Comparison of ENCODE assay signal across 22 cellular contexts in genomic region chr16:4574919-4575705, GRCh38. TPM values are rescaled to one million over a fixed set of nuclear protein-coding genes. Genes with fewer than 3 reads are reported as not detected.
A peak's percentile ranks its signal among the peaks of the same experiment; 100 is the strongest.
DNase-seq lines count a peak whose midpoint lies in the region; ATAC-seq and TF ChIP-seq lines count a peak whose summit lies in the region.
"Had no signal": no experiment of that assay in that cellular context is flagged by ENCODE, and none has a peak within 500 bp of the region (broad histone marks: within the 10 kb centered on the region; RNA-seq: fewer than 3 reads in every experiment).

No MANE protein-coding gene starts in this region.

- no peak overlapping the region for H4K91ac ChIP-seq in neuronal stem cell (ENCODE audit: low read depth, low read length, poor library complexity)

- no peak overlapping the region for H2AFZ ChIP-seq in neuronal stem cell (ENCODE audit: low read length)

- no peaks in the 10 kb centered on the region for H3K36me3 Mint-ChIP-seq in activated naive CD8-positive, alpha-beta T cell treated with anti-CD3 and anti-CD28 coated beads, Interleukin-2, amount 50 U/mL, for 24 hours (ENCODE audit: low read depth)
- H3K36me3 Mint-ChIP-seq: CD4-positive, CD25-positive, alpha-beta regulatory T cell had no signal

- no peak overlapping the region for H3K4ac ChIP-seq in neuronal stem cell (ENCODE audit: low read length)

- H2BK12ac ChIP-seq in neuronal stem cell (ENCODE audit: low read length) = no peak overlapping the region

- H3K14ac ChIP-seq in neuronal stem cell (ENCODE audit: low read length) = peak overlapping the region; percentile 47

- peak; percentile 34 for DNase-seq in DMS 273 (lab: John Stamatoyannopoulos, UW; ENCODE audit: unreplicated experiment)
- no peak for DNase-seq in DMS 273 treated with DMSO at 0.1 percent for 48 hours (lab: John Stamatoyannopoulos, UW)
- DNase-seq in Kasumi-1 (lab: John Stamatoyannopoulos, UW) = peak; percentile 16 to 24
- no peak for DNase-seq in activated naive CD8-positive, alpha-beta T cell treated with anti-CD3 and anti-CD28 coated beads, Interleukin-2, amount 50 U/mL, for 24 hours
- DNase-seq in neuronal stem cell (ENCODE audit: low spot score) = no peak
- DNase-seq in spleen = no peak
- DNase-seq: activated CD4-positive, CD25-positive, alpha-beta regulatory T cell treated with anti-CD3 and anti-CD28 coated beads, Interleukin-2, amount 50 U/mL, for 72 hours; activated CD8-positive, alpha-beta memory T cell treated with anti-CD3 and anti-CD28 coated beads, Interleukin-2, amount 50 U/mL, for 48 hours; activated naive CD4-positive, alpha-beta T cell treated with anti-CD3 and anti-CD28 coated beads for 36 hours; CD4-positive, CD25-positive, alpha-beta regulatory T cell; effector CD4-positive, alpha-beta T cell; hypothalamus; left cardiac atrium; NCI-H1930; NCI-H526 treated with DMSO at 0.1 percent for 48 hours; ovary; transverse colon had no signal

- peak overlapping the region; percentile 38 for H3K18ac ChIP-seq in neuronal stem cell (ENCODE audit: low read length)

- H2BK120ac ChIP-seq in neuronal stem cell (ENCODE audit: low read depth, low read length) = no peak overlapping the region

- H3K79me1 ChIP-seq in neuronal stem cell (ENCODE audit: low read depth, low read length) = no peaks in the 10 kb centered on the region

- H4K8ac ChIP-seq in neuronal stem cell (ENCODE audit: low read depth, low read length) = no peak overlapping the region

- H2BK15ac ChIP-seq in neuronal stem cell (ENCODE audit: low read length) = peak overlapping the region; percentile 64

- H2AK5ac ChIP-seq in neuronal stem cell (ENCODE audit: low read depth, low read length) = peak overlapping the region; percentile 88

- H3K27me3 Mint-ChIP-seq in activated naive CD8-positive, alpha-beta T cell treated with anti-CD3 and anti-CD28 coated beads, Interleukin-2, amount 50 U/mL, for 24 hours = no peaks in the 10 kb centered on the region

- H3K9ac ChIP-seq in neuronal stem cell (ENCODE audit: low read depth, low read length, poor library complexity) = peak overlapping the region; percentile 21

- H3K36me3 ChIP-seq in neuronal stem cell (replicated peaks in 1 of 2; ENCODE audit: control insufficient read depth in 2 of 2, insufficient read depth in 2 of 2, low read length in 2 of 2) = no peaks in the 10 kb centered on the region
- no peaks in the 10 kb centered on the region for H3K36me3 ChIP-seq in spleen
- H3K36me3 ChIP-seq: ovary, transverse colon had no signal

- intact Hi-C loops in spleen (cut with DNase I; ENCODE audit: low total_unique reads) = no loop called here

- TF ChIP-seq POLR2A in spleen (IDR thresholded peaks at IDR 0.05) = no peak

- no peaks in the 10 kb centered on the region for H3K9me3 Mint-ChIP-seq in activated naive CD8-positive, alpha-beta T cell treated with anti-CD3 and anti-CD28 coated beads, Interleukin-2, amount 50 U/mL, for 24 hours
- H3K9me3 Mint-ChIP-seq: activated naive CD4-positive, alpha-beta T cell treated with anti-CD3 and anti-CD28 coated beads for 36 hours; CD4-positive, CD25-positive, alpha-beta regulatory T cell had no signal

- H3K9me3 ChIP-seq in neuronal stem cell (replicated peaks in 1 of 2; ENCODE audit: control insufficient read depth in 2 of 2, insufficient read depth in 1 of 2, low read depth in 1 of 2, low read length in 2 of 2) (no peaks in the 10 kb centered on the region), spleen (no peaks in the 10 kb centered on the region)
- H3K9me3 ChIP-seq: ovary, transverse colon had no signal

- H3K4me3 ChIP-seq in neuronal stem cell (ENCODE audit: low read length in 2 of 2) (no peak overlapping the region), spleen (no peak overlapping the region)
- H3K4me3 ChIP-seq: ovary, transverse colon had no signal

- H3K4me3 Mint-ChIP-seq in activated naive CD8-positive, alpha-beta T cell treated with anti-CD3 and anti-CD28 coated beads, Interleukin-2, amount 50 U/mL, for 24 hours = no peak overlapping the region
- H3K4me3 Mint-ChIP-seq: activated naive CD4-positive, alpha-beta T cell treated with anti-CD3 and anti-CD28 coated beads for 36 hours; CD4-positive, CD25-positive, alpha-beta regulatory T cell had no signal

- no CpG with 5 or more reads among the region's 11 CpGs for WGBS in neuronal stem cell (ENCODE audit: extremely low coverage in 2 of 2, insufficient read length in 2 of 2, insufficient replicate concordance in 1 of 2), 2 donors
- WGBS in spleen, 5 donors = 29 to 48% (median 44%) methylated on average over 4 to 11 of the region's 11 CpGs

- ATAC-seq in activated naive CD8-positive, alpha-beta T cell treated with anti-CD3 and anti-CD28 coated beads, Interleukin-2, amount 50 U/mL, for 24 hours = peak; percentile 36
- no peak for ATAC-seq in HG03521 (IDR thresholded peaks at IDR 0.05; ENCODE audit: unreplicated experiment)
- ATAC-seq in GM21390 (IDR thresholded peaks at IDR 0.05; ENCODE audit: unreplicated experiment) = no peak
- ATAC-seq: left cardiac atrium had no signal

- TF ChIP-seq CTCF in spleen (IDR thresholded peaks at IDR 0.05 in 8 of 11, conservative IDR thresholded peaks at IDR 0.05 in 3 of 11) = no peak

- H3K27me3 ChIP-seq in neuronal stem cell (ENCODE audit: control insufficient read depth in 3 of 3, insufficient read depth in 3 of 3, low read depth in 1 of 3, low read length in 3 of 3) = no peaks in the 10 kb centered on the region
- H3K27me3 ChIP-seq in spleen (replicated peaks in 1 of 7) = peaks cover 0 to 10% (median 0%) of the 10 kb centered on the region in 7 donors
- H3K27me3 ChIP-seq: ovary, transverse colon had no signal

- peak overlapping the region; percentile 17 for H3K23ac ChIP-seq in neuronal stem cell (ENCODE audit: low read depth, low read length, poor library complexity)

- H3K4me1 Mint-ChIP-seq in activated naive CD8-positive, alpha-beta T cell treated with anti-CD3 and anti-CD28 coated beads, Interleukin-2, amount 50 U/mL, for 24 hours = no peaks in the 10 kb centered on the region
- H3K4me1 Mint-ChIP-seq: CD4-positive, CD25-positive, alpha-beta regulatory T cell had no signal

- H3K27ac Mint-ChIP-seq in activated naive CD8-positive, alpha-beta T cell treated with anti-CD3 and anti-CD28 coated beads, Interleukin-2, amount 50 U/mL, for 24 hours = no peak overlapping the region
- H3K27ac Mint-ChIP-seq: activated naive CD4-positive, alpha-beta T cell treated with anti-CD3 and anti-CD28 coated beads for 36 hours; CD4-positive, CD25-positive, alpha-beta regulatory T cell had no signal

- H3K27ac ChIP-seq in neuronal stem cell (replicated peaks; ENCODE audit: low read length) (no peak overlapping the region), spleen (no peak overlapping the region)
- H3K27ac ChIP-seq: 22Rv1, ovary, transverse colon had no signal

- H3K4me2 ChIP-seq in neuronal stem cell (ENCODE audit: insufficient read depth, low read length, poor library complexity, severe bottlenecking) = no peak overlapping the region

- H2BK5ac ChIP-seq in neuronal stem cell (ENCODE audit: low read length) = peak overlapping the region; percentile 39

- H3K4me1 ChIP-seq in neuronal stem cell (ENCODE audit: control insufficient read depth in 2 of 2, insufficient read depth in 1 of 2, low read depth in 1 of 2, low read length in 2 of 2) (no peaks in the 10 kb centered on the region), spleen (peaks cover 0 to 12% (median 0%) of the 10 kb centered on the region in 6 donors)
- H3K4me1 ChIP-seq: transverse colon had no signal

RNA-seq across cellular contexts. Expression of gene C16orf96, which starts 19.0 kb away (rescaled TPM):
- 0.74 TPM for polyA plus RNA-seq in neuronal stem cell (2013, experiment 1 of 2)
- polyA plus RNA-seq in neuronal stem cell (2013, experiment 2 of 2) = 0.79 TPM
- under 1 TPM; 0.17 to 0.33 (median 0.23) TPM for total RNA-seq in spleen
- under 1 TPM; 0.06 to 0.07 (median 0.06) TPM for polyA plus RNA-seq in spleen
- total RNA-seq: bronchial epithelial cell, RPMI7951, transverse colon had no signal
- polyA plus RNA-seq: CD4-positive, CD25-positive, alpha-beta regulatory T cell had no signal

RNA-seq across cellular contexts. Expression of gene CDIP1, which starts 36.5 kb away (rescaled TPM):
- polyA plus RNA-seq in neuronal stem cell (2013, experiment 1 of 2) = 48.1 TPM
- polyA plus RNA-seq in neuronal stem cell (2013, experiment 2 of 2) = 46.7 TPM
- 10 to 100 TPM; 17.8 to 26.9 (median 21.8) TPM for total RNA-seq in spleen
- polyA plus RNA-seq in spleen = 10 to 100 TPM in 2 of 3 donors, 1 to 10 TPM in 1; 9.6 to 13.8 (median 12.1) TPM

RNA-seq across cellular contexts. Expression of gene UBALD1, which starts 39.6 kb away (rescaled TPM):
- polyA plus RNA-seq in neuronal stem cell (2013, experiment 1 of 2) = 13.4 TPM
- polyA plus RNA-seq in neuronal stem cell (2013, experiment 2 of 2) = 13.0 TPM
- total RNA-seq in spleen = 10 to 100 TPM; 10.0 to 29.2 (median 20.2) TPM
- 10 to 100 TPM; 12.6 to 33.6 (median 13.6) TPM for polyA plus RNA-seq in spleen

RNA-seq across cellular contexts. Expression of gene MGRN1, which starts 49.5 kb away (rescaled TPM):
- polyA plus RNA-seq in neuronal stem cell (2013, experiment 1 of 2) = 48.7 TPM
- 51.0 TPM for polyA plus RNA-seq in neuronal stem cell (2013, experiment 2 of 2)
- total RNA-seq in spleen = 100 to 1,000 TPM in 1 of 7 donors, 10 to 100 TPM in 6; 65.6 to 132 (median 83.6) TPM
- 10 to 100 TPM in 1 of 3 donors, 1 to 10 TPM in 2; 7.6 to 26.9 (median 8.8) TPM for polyA plus RNA-seq in spleen

Comparison
In these comparisons a context has a peak if more than half of its experiments do, and no peak if none do; other contexts are left out.
1. DNase-seq: peak in DMS 273 (single experiment) and Kasumi-1 (2 of 2); none in DMS 273 treated with DMSO at 0.1 percent for 48 hours (single experiment), activated naive CD8-positive, alpha-beta T cell treated with anti-CD3 and anti-CD28 coated beads, Interleukin-2, amount 50 U/mL, for 24 hours (single experiment), neuronal stem cell (single experiment) and spleen (single experiment).